Comparison of ENCODE assay signal across 9 cellular contexts in genomic region chr2:43605079-43605655, GRCh38. TPM values are rescaled to one million over a fixed set of nuclear protein-coding genes. Genes with fewer than 3 reads are reported as not detected.
A peak's percentile ranks its signal among the peaks of the same experiment; 100 is the strongest.
DNase-seq lines count a peak whose midpoint lies in the region; ATAC-seq, FAIRE-seq and TF ChIP-seq lines count a peak whose summit lies in the region.
"Had no signal": no experiment of that assay in that cellular context is flagged by ENCODE, and none has a peak within 500 bp of the region (broad histone marks: within the 10 kb centered on the region; RNA-seq: fewer than 3 reads in every experiment).

No MANE protein-coding gene starts in this region.

- no peaks in the 10 kb centered on the region for H3K27me3 Mint-ChIP-seq in CD4-positive, alpha-beta T cell

- TF ChIP-seq CTCF in CD4-positive, alpha-beta T cell (IDR thresholded peaks at IDR 0.05): peak; percentile 58

- no peak overlapping the region for H3K4me3 Mint-ChIP-seq in CD4-positive, alpha-beta T cell
- H3K4me3 Mint-ChIP-seq: IgD-negative memory B cell had no signal

- TF ChIP-seq POLR2A in H54 (IDR thresholded peaks at IDR 0.05; ENCODE audit: low read depth, low read length): no peak

- peak in 3 of 10 experiments; percentile 8 to 13 (median 11) for DNase-seq in CD4-positive, alpha-beta T cell
- DNase-seq in H54 (ENCODE audit: insufficient read length, low spot score) (no peak), NCI-H748 (lab: John Stamatoyannopoulos, UW; ENCODE audit: unreplicated experiment) (peak; percentile 36), adipocyte (ENCODE audit: low read depth) (peak; percentile 82), inferior parietal cortex (ENCODE audit: extremely low spot score) (peak; percentile 50)
- DNase-seq in stimulated activated naive CD8-positive, alpha-beta T cell treated with anti-CD3 and anti-CD28 coated beads, Interleukin-15, Interleukin-2, amounts not matched to agents 100 U/mL and 50 U/mL, for 24 hours: peak; percentile 23

- no peak overlapping the region for H3K27ac Mint-ChIP-seq in CD4-positive, alpha-beta T cell
- H3K27ac Mint-ChIP-seq: IgD-negative memory B cell had no signal

- peak; percentile 71 for ATAC-seq in CD4-positive, alpha-beta T cell (ENCODE audit: poor library complexity)
- ATAC-seq in stimulated activated naive CD8-positive, alpha-beta T cell treated with anti-CD3 and anti-CD28 coated beads, Interleukin-15, Interleukin-2, amounts not matched to agents 100 U/mL and 50 U/mL, for 24 hours: peak; percentile 77
- ATAC-seq in HG03521 (IDR thresholded peaks at IDR 0.05; ENCODE audit: unreplicated experiment) (no peak), HG03159 (IDR thresholded peaks at IDR 0.05; ENCODE audit: unreplicated experiment) (no peak)

- intact Hi-C loops in CD4-positive, alpha-beta T cell (cut with DNase I, micrococcal nuclease): loop anchor here in 1 of 2 experiments (10.0 kb wide), 1 partner anchor 750 kb away; no protein-coding TSS in a partner anchor

- no peaks in the 10 kb centered on the region for H3K27me3 ChIP-seq in CD4-positive, alpha-beta T cell (ENCODE audit: control insufficient read depth, insufficient read depth, low read length)
- no peaks in the 10 kb centered on the region for H3K27me3 ChIP-seq in adipocyte (replicated peaks; ENCODE audit: control insufficient read depth, insufficient read depth, low read length)

- no peak overlapping the region for H3K27ac ChIP-seq in CD4-positive, alpha-beta T cell (ENCODE audit: low read depth, low read length)

- H3K9ac ChIP-seq in adipocyte (ENCODE audit: low read length): no peak overlapping the region

- H3K4me1 ChIP-seq in adipocyte (ENCODE audit: control insufficient read depth, insufficient read depth, low read length): no peaks in the 10 kb centered on the region

- no peaks in the 10 kb centered on the region for H3K36me3 Mint-ChIP-seq in CD4-positive, alpha-beta T cell (ENCODE audit: low read depth)
- H3K36me3 Mint-ChIP-seq: IgD-negative memory B cell had no signal

- H3K36me3 ChIP-seq in adipocyte (ENCODE audit: control insufficient read depth, insufficient read depth, low read length, severe bottlenecking): no peaks in the 10 kb centered on the region

- FAIRE-seq in H54 (lab: Jason Lieb, UNC): peak; percentile 89

- POLR2A ChIA-PET in CD4-positive, alpha-beta T cell (lab: Charles Lee): interaction anchor here (1.2 kb wide), 1 partner anchor 9 kb away, joined by 9 read pairs; the partner anchor contains the start of gene THADA

- CTCF ChIA-PET in CD4-positive, alpha-beta T cell (lab: Charles Lee): interaction anchor here (0.6 kb wide), 1 partner anchor 8 kb away, joined by 3 read pairs; no protein-coding TSS in a partner anchor

- H3K9me3 Mint-ChIP-seq in CD4-positive, alpha-beta T cell: no peaks in the 10 kb centered on the region
- H3K9me3 Mint-ChIP-seq: IgD-negative memory B cell had no signal

- H3K4me1 Mint-ChIP-seq in CD4-positive, alpha-beta T cell (ENCODE audit: low read depth): peaks cover 6% of the 10 kb centered on the region
- H3K4me1 Mint-ChIP-seq: IgD-negative memory B cell had no signal

- H3K4me3 ChIP-seq in adipocyte (ENCODE audit: low read length): no peak overlapping the region

- H3K9me3 ChIP-seq in CD4-positive, alpha-beta T cell (ENCODE audit: control insufficient read depth, low read length): no peaks in the 10 kb centered on the region
- H3K9me3 ChIP-seq in adipocyte (ENCODE audit: control insufficient read depth, low read length): no peaks in the 10 kb centered on the region

RNA-seq across cellular contexts. Expression of gene THADA, which starts 9.3 kb away (rescaled TPM):
- 10 to 100 TPM; 29.3 to 32.9 TPM for total RNA-seq in CD4-positive, alpha-beta T cell

RNA-seq across cellular contexts. Expression of gene PLEKHH2, which starts 31.9 kb away (rescaled TPM):
- 1 to 10 TPM; 1.6 to 2.7 TPM for total RNA-seq in CD4-positive, alpha-beta T cell

Comparison
In these comparisons a context has a peak if more than half of its experiments do, and no peak if none do; other contexts are left out.
1. ATAC-seq: peak in CD4-positive, alpha-beta T cell (single experiment) and stimulated activated naive CD8-positive, alpha-beta T cell treated with anti-CD3 and anti-CD28 coated beads, Interleukin-15, Interleukin-2, amounts not matched to agents 100 U/mL and 50 U/mL, for 24 hours (single experiment); none in HG03521 (single experiment) and HG03159 (single experiment).